11 cellular contexts compared by ENCODE assay signal in genomic region chr3:56838441-56838840, GRCh38.
"Had no signal": no experiment of that assay in that cellular context is flagged by ENCODE, and none has a peak within 500 bp of the region (broad histone marks: within the 10 kb centered on the region; RNA-seq: fewer than 3 reads in every experiment).

No MANE protein-coding gene starts in this region.

- DNase-seq: activated CD4-positive, alpha-beta T cell treated with anti-CD3 and anti-CD28 coated beads, Interleukin-2, amount 50 U/mL, for 4 hours; activated gamma-delta T cell treated with Interleukin-2 at 50 U/mL for 16 hours; activated T-cell treated with anti-CD3 and anti-CD28 coated beads, Interleukin-2, amount 50 U/mL, for 4 hours; esophagus squamous epithelium; foreskin fibroblast; head of caudate nucleus; pancreas; T-helper 17 cell had no signal

- H3K4me3 ChIP-seq: ascending aorta, cardiac muscle cell, esophagus squamous epithelium, pancreas had no signal

- H3K4me1 ChIP-seq: ascending aorta, pancreas had no signal

- H3K36me3 ChIP-seq: ascending aorta, cardiac muscle cell, esophagus squamous epithelium, pancreas had no signal

- ATAC-seq: activated CD4-positive, CD25-positive, alpha-beta regulatory T cell treated with anti-CD3 and anti-CD28 coated beads, Interleukin-2, amount 50 U/mL, for 24 hours; activated T-cell treated with anti-CD3 and anti-CD28 coated beads, Interleukin-2, amount 50 U/mL, for 4 hours; pancreas; T-helper 17 cell had no signal

- H3K27ac ChIP-seq: ascending aorta, cardiac muscle cell, pancreas had no signal

- H3K9me3 ChIP-seq: ascending aorta, esophagus squamous epithelium, pancreas had no signal

- H3K27me3 ChIP-seq: ascending aorta, cardiac muscle cell, esophagus squamous epithelium, pancreas had no signal
